ENCODE assay signal across 19 cellular contexts in the genomic region with DNA sequence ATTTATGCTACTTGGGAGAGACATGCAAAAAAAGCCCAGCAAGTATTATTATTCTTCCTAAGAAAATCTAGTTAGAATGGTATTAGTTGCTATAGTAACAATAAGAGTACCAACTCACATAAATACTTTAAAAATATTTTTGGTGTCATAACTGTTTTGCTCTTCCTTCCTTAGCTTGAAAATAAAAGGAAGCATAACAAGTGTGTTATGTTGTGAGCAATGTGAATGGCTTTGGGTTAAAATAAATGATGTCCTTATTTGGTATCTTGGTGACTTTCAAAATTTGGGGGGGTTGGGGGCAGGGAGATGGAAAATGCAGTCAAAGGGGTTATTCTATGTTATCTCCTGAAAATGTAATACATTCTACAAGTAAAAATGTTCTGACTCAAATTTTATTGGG.
A peak's percentile ranks its signal among the peaks of the same experiment; 100 is the strongest.
DNase-seq lines count a peak whose midpoint lies in the region; ATAC-seq and TF ChIP-seq lines count a peak whose summit lies in the region.
"Had no signal": no experiment of that assay in that cellular context is flagged by ENCODE, and none has a peak within 500 bp of the region (broad histone marks: within the 10 kb centered on the region; RNA-seq: fewer than 3 reads in every experiment).

No MANE protein-coding gene starts in this region.

- H3K9me3 Mint-ChIP-seq in natural killer cell (no peaks in the 10 kb centered on the region), HFFc6 (no peaks in the 10 kb centered on the region)
- no peaks in the 10 kb centered on the region for H3K9me3 Mint-ChIP-seq in natural killer cell treated with Interleukin-12 subunit alpha and Interleukin-12 subunit beta and Interleukin-15 and Interleukin-18, amount 100 ng/mL, for 72 hours
- H3K9me3 Mint-ChIP-seq: CD8-positive, alpha-beta memory T cell had no signal

- no peak for TF ChIP-seq EP300 in gastroesophageal sphincter (IDR thresholded peaks at IDR 0.05)

- H3K27me3 ChIP-seq in gastroesophageal sphincter (no peaks in the 10 kb centered on the region), SJCRH30 (no peaks in the 10 kb centered on the region), dorsolateral prefrontal cortex (no peaks in the 10 kb centered on the region)
- H3K27me3 ChIP-seq: BLaER1 had no signal

- H3K36me3 Mint-ChIP-seq in natural killer cell (peaks cover 28% of the 10 kb centered on the region), HFFc6 (ENCODE audit: low read depth) (peaks cover 57% of the 10 kb centered on the region)
- peaks cover 35% of the 10 kb centered on the region for H3K36me3 Mint-ChIP-seq in natural killer cell treated with Interleukin-12 subunit alpha and Interleukin-12 subunit beta and Interleukin-15 and Interleukin-18, amount 100 ng/mL, for 72 hours

- intact Hi-C loops in natural killer cell (cut with micrococcal nuclease) (no loop called here), dorsolateral prefrontal cortex (cut with DNase I) (no loop called here)

- no peak for TF ChIP-seq POLR2A in gastroesophageal sphincter (IDR thresholded peaks at IDR 0.05)

- H3K36me3 ChIP-seq in gastroesophageal sphincter (peaks cover 0 to 96% of the 10 kb centered on the region in 2 donors), SJCRH30 (peaks cover 15% of the 10 kb centered on the region; the same call in 1 of the 2 replicates)

- H3K27ac ChIP-seq in gastroesophageal sphincter (peak overlapping the region in 3 of 4 donors; percentile 19 to 46 (median 38)), SJCRH30 (no peak overlapping the region), dorsolateral prefrontal cortex (peak overlapping the region in 1 of 59 donors; percentile 28)
- H3K27ac ChIP-seq: BLaER1, RWPE1 had no signal

- DNase-seq in natural killer cell (no peak), HFFc6 (no peak), SJCRH30 (no peak), putamen (ENCODE audit: low spot score) (no peak), dorsolateral prefrontal cortex (no peak)
- no peak for DNase-seq in natural killer cell treated with Interleukin-12 subunit alpha and Interleukin-12 subunit beta and Interleukin-15 and Interleukin-18, amount 100 ng/mL, for 72 hours (ENCODE audit: low spot score)
- DNase-seq: ACHN; CD8-positive, alpha-beta memory T cell; GDM1; IMR-90; NCI-H1105 treated with DMSO at 0.1 percent for 48 hours; NCI-H2029 treated with DMSO at 0.1 percent for 48 hours; NCI-H226; NCI-H510A treated with DMSO at 0.1 percent for 48 hours; NCI-H748 treated with DMSO at 0.1 percent for 48 hours; SHP77 treated with DMSO at 0.1 percent for 48 hours had no signal

- ATAC-seq in natural killer cell (no peak), gastroesophageal sphincter (no peak)
- no peak for ATAC-seq in natural killer cell treated with Interleukin-12 subunit alpha and Interleukin-12 subunit beta and Interleukin-15 and Interleukin-18, amount 100 ng/mL, for 72 hours

- H3K4me3 ChIP-seq in gastroesophageal sphincter: no peak overlapping the region
- no peak overlapping the region for H3K4me3 ChIP-seq in SJCRH30
- H3K4me3 ChIP-seq in dorsolateral prefrontal cortex: no peak overlapping the region
- H3K4me3 ChIP-seq: BLaER1 had no signal

- H3K27me3 Mint-ChIP-seq in natural killer cell (ENCODE audit: low read depth in 2 of 2) (no peaks in the 10 kb centered on the region), HFFc6 (ENCODE audit: insufficient read depth) (peaks cover 6% of the 10 kb centered on the region; the same call in 1 of the 2 replicates)
- no peaks in the 10 kb centered on the region for H3K27me3 Mint-ChIP-seq in natural killer cell treated with Interleukin-12 subunit alpha and Interleukin-12 subunit beta and Interleukin-15 and Interleukin-18, amount 100 ng/mL, for 72 hours
- H3K27me3 Mint-ChIP-seq: CD8-positive, alpha-beta memory T cell had no signal

- H3K4me1 ChIP-seq in gastroesophageal sphincter: peaks cover 0 to 16% (median 0%) of the 10 kb centered on the region in 3 donors
- H3K4me1 ChIP-seq in SJCRH30: no peaks in the 10 kb centered on the region
- H3K4me1 ChIP-seq: BLaER1 had no signal

- no peak for TF ChIP-seq CTCF in natural killer cell (IDR thresholded peaks at IDR 0.05)
- no peak for TF ChIP-seq CTCF in HFFc6 (IDR thresholded peaks at IDR 0.05)
- no peak for TF ChIP-seq CTCF in gastroesophageal sphincter (IDR thresholded peaks at IDR 0.05)
- TF ChIP-seq CTCF in dorsolateral prefrontal cortex (IDR thresholded peaks at IDR 0.05 in 54 of 56, conservative IDR thresholded peaks at IDR 0.05 in 2 of 56; ENCODE audit: low read depth in 1 of 56, partially characterized antibody in 56 of 56): no peak

- no peak overlapping the region for H3K4me3 Mint-ChIP-seq in natural killer cell
- no peak overlapping the region for H3K4me3 Mint-ChIP-seq in natural killer cell treated with Interleukin-12 subunit alpha and Interleukin-12 subunit beta and Interleukin-15 and Interleukin-18, amount 100 ng/mL, for 72 hours
- no peak overlapping the region for H3K4me3 Mint-ChIP-seq in HFFc6

- H3K27ac Mint-ChIP-seq in natural killer cell (peak overlapping the region; percentile 52 to 55), HFFc6 (peak overlapping the region; percentile 60; the same call in 1 of the 2 replicates)
- H3K27ac Mint-ChIP-seq in natural killer cell treated with Interleukin-12 subunit alpha and Interleukin-12 subunit beta and Interleukin-15 and Interleukin-18, amount 100 ng/mL, for 72 hours: no peak overlapping the region

- H3K4me1 Mint-ChIP-seq in natural killer cell: peaks cover 8 to 13% of the 10 kb centered on the region in 2 donors
- H3K4me1 Mint-ChIP-seq in natural killer cell treated with Interleukin-12 subunit alpha and Interleukin-12 subunit beta and Interleukin-15 and Interleukin-18, amount 100 ng/mL, for 72 hours (ENCODE audit: low read depth in 2 of 2): peaks cover 10 to 18% of the 10 kb centered on the region in 2 donors
- H3K4me1 Mint-ChIP-seq in HFFc6 (ENCODE audit: low read depth): peaks cover 8% of the 10 kb centered on the region; the same call in 1 of the 2 replicates

- H3K9me3 ChIP-seq in gastroesophageal sphincter: no peaks in the 10 kb centered on the region
- no peaks in the 10 kb centered on the region for H3K9me3 ChIP-seq in SJCRH30 (replicated peaks)
- H3K9me3 ChIP-seq: BLaER1 had no signal

Comparison
In these comparisons a context has a peak if more than half of its experiments do, and no peak if none do; other contexts are left out.
1. H3K27ac Mint-ChIP-seq: peak in natural killer cell (2 of 2) and HFFc6 (single experiment); none in natural killer cell treated with Interleukin-12 subunit alpha and Interleukin-12 subunit beta and Interleukin-15 and Interleukin-18, amount 100 ng/mL, for 72 hours (0 of 2).